Comparison of ENCODE assay signal across 31 cellular contexts in genomic region chr10:31606841-31607240, GRCh38.
"Had no signal": no experiment of that assay in that cellular context is flagged by ENCODE, and none has a peak within 500 bp of the region (broad histone marks: within the 10 kb centered on the region; RNA-seq: fewer than 3 reads in every experiment).

No MANE protein-coding gene starts in this region.

- H3K27ac Mint-ChIP-seq: activated CD4-positive, alpha-beta memory T cell treated with anti-CD3 and anti-CD28 coated beads, Interleukin-2, amount 10 ng/mL, durations not matched to agents 7 days and 5 days; activated CD8-positive, alpha-beta memory T cell treated with anti-CD3 and anti-CD28 coated beads, Interleukin-2, amount 10 ng/mL, durations not matched to agents 7 days and 5 days; activated naive CD4-positive, alpha-beta T cell treated with anti-CD3 and anti-CD28 coated beads, Interleukin-2, amount 10 ng/mL, durations not matched to agents 7 days and 5 days; activated naive CD8-positive, alpha-beta T cell; activated naive CD8-positive, alpha-beta T cell treated with anti-CD3 and anti-CD28 coated beads, Interleukin-2, amount 50 U/mL, for 24 hours; brain had no signal

- DNase-seq: activated CD4-positive, alpha-beta memory T cell treated with anti-CD3 and anti-CD28 coated beads, Interleukin-2, amount 10 ng/mL, durations not matched to agents 7 days and 5 days; activated CD4-positive, alpha-beta T cell treated with anti-CD3 and anti-CD28 coated beads for 1 hour; activated CD4-positive, alpha-beta T cell treated with anti-CD3 and anti-CD28 coated beads for 48 hours; activated CD4-positive, CD25-positive, alpha-beta regulatory T cell; activated CD8-positive, alpha-beta memory T cell treated with anti-CD3 and anti-CD28 coated beads for 24 hours; activated CD8-positive, alpha-beta memory T cell treated with anti-CD3 and anti-CD28 coated beads, Interleukin-2, amount 10 ng/mL, durations not matched to agents 7 days and 5 days; activated CD8-positive, alpha-beta memory T cell treated with anti-CD3 and anti-CD28 coated beads, Interleukin-2, amount 50 U/mL, for 48 hours; activated effector memory CD4-positive, alpha-beta T cell treated with Interleukin-2 at 50 U/mL for 16 hours; activated naive CD4-positive, alpha-beta T cell treated with anti-CD3 and anti-CD28 coated beads, Interleukin-2, amount 10 ng/mL, durations not matched to agents 7 days and 5 days; activated naive CD8-positive, alpha-beta T cell treated with anti-CD3 and anti-CD28 coated beads, Interleukin-2, amount 50 U/mL, for 24 hours; activated T-cell treated with anti-CD3 and anti-CD28 coated beads, Interleukin-2, amount 50 U/mL, for 48 hours; anterior cingulate cortex; caudate nucleus; NCI-H1048; NCI-H1105 treated with DMSO at 0.1 percent for 48 hours; NCI-H1436; NCI-H1694 treated with DMSO at 0.1 percent for 48 hours; NCI-H2029; NCI-H345; NCI-H524 treated with DMSO at 0.1 percent for 48 hours; RPMI8226; SHP77 treated with DMSO at 0.1 percent for 48 hours; SW 1271; T-helper 1 cell; T-helper 2 cell; T-helper 9 cell; WERI-Rb-1 had no signal

- H3K36me3 ChIP-seq: WERI-Rb-1 had no signal

- H3K4me3 Mint-ChIP-seq: activated CD4-positive, alpha-beta memory T cell treated with anti-CD3 and anti-CD28 coated beads, Interleukin-2, amount 10 ng/mL, durations not matched to agents 7 days and 5 days; activated CD8-positive, alpha-beta memory T cell treated with anti-CD3 and anti-CD28 coated beads, Interleukin-2, amount 10 ng/mL, durations not matched to agents 7 days and 5 days; activated naive CD4-positive, alpha-beta T cell treated with anti-CD3 and anti-CD28 coated beads, Interleukin-2, amount 10 ng/mL, durations not matched to agents 7 days and 5 days; activated naive CD8-positive, alpha-beta T cell; activated naive CD8-positive, alpha-beta T cell treated with anti-CD3 and anti-CD28 coated beads, Interleukin-2, amount 50 U/mL, for 24 hours; brain had no signal

- H3K27ac ChIP-seq: WERI-Rb-1 had no signal

- H3K27me3 Mint-ChIP-seq: brain had no signal

- H3K9me3 Mint-ChIP-seq: activated CD4-positive, alpha-beta memory T cell treated with anti-CD3 and anti-CD28 coated beads, Interleukin-2, amount 10 ng/mL, durations not matched to agents 7 days and 5 days; activated naive CD4-positive, alpha-beta T cell treated with anti-CD3 and anti-CD28 coated beads, Interleukin-2, amount 10 ng/mL, durations not matched to agents 7 days and 5 days; activated naive CD8-positive, alpha-beta T cell treated with anti-CD3 and anti-CD28 coated beads, Interleukin-2, amount 50 U/mL, for 24 hours had no signal

- H3K36me3 Mint-ChIP-seq: activated CD8-positive, alpha-beta memory T cell treated with anti-CD3 and anti-CD28 coated beads, Interleukin-2, amount 10 ng/mL, durations not matched to agents 7 days and 5 days; activated naive CD4-positive, alpha-beta T cell treated with anti-CD3 and anti-CD28 coated beads, Interleukin-2, amount 10 ng/mL, durations not matched to agents 7 days and 5 days; activated naive CD8-positive, alpha-beta T cell; brain had no signal

- ATAC-seq: activated CD8-positive, alpha-beta memory T cell treated with anti-CD3 and anti-CD28 coated beads, Interleukin-2, amount 10 ng/mL, durations not matched to agents 7 days and 5 days; activated naive CD8-positive, alpha-beta T cell treated with anti-CD3 and anti-CD28 coated beads, Interleukin-2, amount 50 U/mL, for 24 hours; Panc1; SK-N-SH treated with all-trans-retinoic acid at 6 μM for 48 hours had no signal
